ENCODE assay signal across 8 cellular contexts in the genomic region with DNA sequence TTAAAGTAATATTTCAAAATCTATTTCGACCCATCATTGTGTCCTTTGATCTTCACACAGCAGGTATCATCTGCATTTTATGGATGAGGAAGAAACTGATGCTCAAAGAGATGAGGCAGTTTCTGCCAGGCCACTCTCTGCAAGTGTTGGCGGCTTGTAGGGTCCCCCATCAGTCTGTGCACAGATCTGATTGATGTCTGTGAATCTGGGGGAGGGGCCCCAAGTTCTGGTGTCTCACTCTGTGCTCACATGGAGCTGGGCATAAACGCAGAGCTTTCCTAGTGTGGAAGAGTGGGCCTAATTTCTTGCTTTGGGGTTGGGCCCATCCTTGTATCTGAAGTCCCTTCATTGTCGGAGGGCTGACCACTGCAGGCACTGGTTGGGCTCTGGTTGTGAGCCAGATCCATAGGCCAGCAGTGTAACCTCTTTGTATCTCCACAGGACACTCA. TPM values are rescaled to one million over a fixed set of nuclear protein-coding genes. Genes with fewer than 3 reads are reported as not detected.
DNase-seq lines count a peak whose midpoint lies in the region; ATAC-seq and TF ChIP-seq lines count a peak whose summit lies in the region.

No MANE protein-coding gene starts in this region.

- no peak overlapping the region for H2AFZ ChIP-seq in mesenchymal stem cell (ENCODE audit: low read depth, low read length)

- H3K27ac Mint-ChIP-seq in HFFc6 (peak overlapping the region; percentile 76), MCF 10A (ENCODE audit: low read depth, unreplicated experiment) (no peak overlapping the region)

- whole genome bisulfite sequencing in mesenchymal stem cell: 69% methylated on average over 3 of the region's 4 CpGs

- no peak overlapping the region for H2BK120ac ChIP-seq in mesenchymal stem cell (ENCODE audit: low read depth, low read length)

- H3K9me3 Mint-ChIP-seq in HFFc6: no peaks in the 10 kb centered on the region
- no peaks in the 10 kb centered on the region for H3K9me3 Mint-ChIP-seq in MCF 10A (ENCODE audit: unreplicated experiment)

- no peak overlapping the region for H3K4ac ChIP-seq in mesenchymal stem cell (ENCODE audit: low read depth in 1 of 2, low read length in 2 of 2)

- POLR2A ChIA-PET in AG04450 (lab: Yijun Ruan, JAX): interaction anchor here (2.7 kb wide), 1 partner anchor 11 kb away, joined by 12 read pairs; no protein-coding TSS in a partner anchor
- POLR2A ChIA-PET in MCF 10A (lab: Yijun Ruan, JAX): interaction anchor here (0.6 to 3.8 kb wide), 8 partner anchors 7 to 787 kb away, joined by 3 to 17 read pairs (median 4); partner anchors contain the start of gene DGCR6L

- no peak overlapping the region for H4K91ac ChIP-seq in mesenchymal stem cell (ENCODE audit: low read length)

- no peak overlapping the region for H2BK12ac ChIP-seq in mesenchymal stem cell (ENCODE audit: low read length in 2 of 2)

- no peak overlapping the region for H4K8ac ChIP-seq in mesenchymal stem cell (ENCODE audit: low read length)

- H3K14ac ChIP-seq in mesenchymal stem cell (ENCODE audit: low read length in 2 of 2): no peak overlapping the region

- no peak overlapping the region for H2BK15ac ChIP-seq in mesenchymal stem cell (ENCODE audit: low read depth, poor library complexity, severe bottlenecking)

- DNase-seq in AG04450 (ENCODE audit: low read depth, low spot score): no peak
- no peak for DNase-seq in HFFc6
- no peak for DNase-seq in MCF 10A (ENCODE audit: unreplicated experiment)
- DNase-seq in mesenchymal stem cell: no peak
- no peak for DNase-seq in central memory CD4-positive, alpha-beta T cell
- no peak for DNase-seq in NCI-H2081 (lab: John Stamatoyannopoulos, UW)

- peaks cover 27% of the 10 kb centered on the region for H3K4me1 ChIP-seq in mesenchymal stem cell (ENCODE audit: control insufficient read depth, insufficient read depth, low read depth, low read length)

- H3K23ac ChIP-seq in mesenchymal stem cell (ENCODE audit: low read length in 2 of 2): peak overlapping the region in 1 of 2 experiments; percentile 82

- no peak overlapping the region for H2AK5ac ChIP-seq in mesenchymal stem cell (ENCODE audit: low read length, severe bottlenecking)

- H3K27me3 Mint-ChIP-seq in HFFc6 (ENCODE audit: insufficient read depth) (peaks cover 7% of the 10 kb centered on the region), MCF 10A (ENCODE audit: insufficient read depth, unreplicated experiment) (no peaks in the 10 kb centered on the region)

- TSS peak; percentile 51 for BruUV-seq in MCF 10A (replicated peaks; lab: Mats Ljungman, UMichigan)

- H3K27ac ChIP-seq in AG04450 (ENCODE audit: low read depth, low read length) (no peak overlapping the region), mesenchymal stem cell (ENCODE audit: low read length, poor library complexity, severe bottlenecking) (peak overlapping the region; percentile 21)

- no peak for TF ChIP-seq CTCF in AG04450 (IDR thresholded peaks at IDR 0.05; ENCODE audit: low read depth, low read length)
- no peak for TF ChIP-seq CTCF in HFFc6 (IDR thresholded peaks at IDR 0.05)
- no peak for TF ChIP-seq CTCF in MCF 10A (IDR thresholded peaks at IDR 0.05; ENCODE audit: unreplicated experiment)

- H3K27me3 ChIP-seq in AG04450 (ENCODE audit: control insufficient read depth, insufficient read depth, low read length) (no peaks in the 10 kb centered on the region), mesenchymal stem cell (ENCODE audit: control insufficient read depth in 1 of 2, insufficient read depth in 1 of 2, low read length in 2 of 2) (no peaks in the 10 kb centered on the region)

- CTCF ChIA-PET in AG04450 (lab: Charles Lee): no interaction called here
- CTCF ChIA-PET in MCF 10A (lab: Yijun Ruan, JAX): no interaction called here

- H3K4me1 Mint-ChIP-seq in HFFc6 (ENCODE audit: low read depth) (peaks cover 17% of the 10 kb centered on the region), MCF 10A (ENCODE audit: insufficient read depth, unreplicated experiment) (peaks cover 9% of the 10 kb centered on the region)

- intact Hi-C loops in MCF 10A (cut with micrococcal nuclease): loop anchor here (10.0 kb wide), 1 partner anchor 144 kb away; no protein-coding TSS in a partner anchor

- no peak overlapping the region for H2BK5ac ChIP-seq in mesenchymal stem cell (ENCODE audit: low read depth, low read length, poor library complexity, severe bottlenecking)

- H3K36me3 ChIP-seq in mesenchymal stem cell (ENCODE audit: control insufficient read depth in 1 of 2, insufficient read depth in 2 of 2, low read depth in 1 of 2, low read length in 2 of 2): peaks cover 54 to 73% of the 10 kb centered on the region in 2 experiments

- H3K4me3 ChIP-seq in AG04450 (ENCODE audit: low read depth, low read length) (peak overlapping the region; percentile 82), mesenchymal stem cell (ENCODE audit: insufficient read depth in 1 of 2, low read depth in 1 of 2, low read length in 2 of 2) (peak overlapping the region in 1 of 2 experiments; percentile 96)

- H3K4me2 ChIP-seq in mesenchymal stem cell (ENCODE audit: low read length, poor library complexity, severe bottlenecking): peak overlapping the region; percentile 85

- no peak overlapping the region for H3K18ac ChIP-seq in mesenchymal stem cell (ENCODE audit: low read depth in 1 of 2, low read length in 2 of 2)

- H3K9me3 ChIP-seq in AG04450 (ENCODE audit: control insufficient read depth, insufficient read depth, low read length): no peaks in the 10 kb centered on the region; the same call in 1 of the 2 replicates
- H3K9me3 ChIP-seq in mesenchymal stem cell (ENCODE audit: control insufficient read depth, low read length): no peaks in the 10 kb centered on the region

- peak overlapping the region; percentile 90 for H3K9ac ChIP-seq in mesenchymal stem cell (ENCODE audit: low read length)

- peaks cover 19% of the 10 kb centered on the region for H3K36me3 Mint-ChIP-seq in HFFc6 (ENCODE audit: low read depth)
- H3K36me3 Mint-ChIP-seq in MCF 10A (ENCODE audit: insufficient read depth, unreplicated experiment): peaks cover 53% of the 10 kb centered on the region

- peaks cover 29% of the 10 kb centered on the region for H3K79me1 ChIP-seq in mesenchymal stem cell (replicated peaks; ENCODE audit: low read length, poor library complexity, severe bottlenecking)

- no peak for ATAC-seq in GM18520 (IDR thresholded peaks at IDR 0.05; ENCODE audit: unreplicated experiment)
- no peak for ATAC-seq in HG03565 (IDR thresholded peaks at IDR 0.05; ENCODE audit: unreplicated experiment)

- H3K4me3 Mint-ChIP-seq in HFFc6 (peak overlapping the region; percentile 95), MCF 10A (ENCODE audit: unreplicated experiment) (peak overlapping the region; percentile 85)

RNA-seq across cellular contexts. Expression of gene TRMT2A, which starts 1.6 kb away (rescaled TPM):
- polyA plus RNA-seq in AG04450 (2011; rRNA removed): 15.6 and 20.4 TPM in 2 replicates
- 28.4 and 36.5 TPM in 2 replicates for polyA minus RNA-seq in AG04450 (2011; rRNA and poly(A)+ RNA removed)
- 10 to 100 TPM; 31.1 to 44.9 (median 38.5) TPM for total RNA-seq in HFFc6 (2021; fragmentation: NEBNext Ultra II Directional; extraction: Animal tissue kit (Norgen Biotek cat#: 25700))
- 39.0 and 47.1 TPM in 2 replicates for total RNA-seq in MCF 10A (2022)
- polyA plus RNA-seq in mesenchymal stem cell (2013, experiment 1 of 2): 20.4 TPM
- 22.5 TPM for polyA plus RNA-seq in mesenchymal stem cell (2013, experiment 2 of 2)

RNA-seq across cellular contexts. Expression of gene RANBP1, which starts 2.7 kb away (rescaled TPM):
- polyA plus RNA-seq in AG04450 (2011; rRNA removed): 154 and 174 TPM in 2 replicates
- 102 and 126 TPM in 2 replicates for polyA minus RNA-seq in AG04450 (2011; rRNA and poly(A)+ RNA removed)
- total RNA-seq in HFFc6 (2021; fragmentation: NEBNext Ultra II Directional; extraction: Animal tissue kit (Norgen Biotek cat#: 25700)): 100 to 1,000 TPM; 177 to 231 (median 226) TPM
- total RNA-seq in MCF 10A (2022): 126 and 195 TPM in 2 replicates
- polyA plus RNA-seq in mesenchymal stem cell (2013, experiment 1 of 2): 126 TPM
- 125 TPM for polyA plus RNA-seq in mesenchymal stem cell (2013, experiment 2 of 2)

RNA-seq across cellular contexts. Expression of gene ZDHHC8, which starts 13.0 kb away (rescaled TPM):
- polyA plus RNA-seq in AG04450 (2011; rRNA removed): 13.5 and 21.9 TPM in 2 replicates
- 12.4 and 15.7 TPM in 2 replicates for polyA minus RNA-seq in AG04450 (2011; rRNA and poly(A)+ RNA removed)
- total RNA-seq in HFFc6 (2021; fragmentation: NEBNext Ultra II Directional; extraction: Animal tissue kit (Norgen Biotek cat#: 25700)): 100 to 1,000 TPM in 3 of 6 experiments, 10 to 100 TPM in 3; 91.8 to 119 (median 99.1) TPM
- 43.6 and 44.8 TPM in 2 replicates for total RNA-seq in MCF 10A (2022)
- polyA plus RNA-seq in mesenchymal stem cell (2013, experiment 1 of 2): 53.0 TPM
- 50.1 TPM for polyA plus RNA-seq in mesenchymal stem cell (2013, experiment 2 of 2)

RNA-seq across cellular contexts. Expression of gene CCDC188, which starts 32.3 kb away (rescaled TPM):
- not detected in 2 replicates for polyA plus RNA-seq in AG04450 (2011; rRNA removed)
- polyA minus RNA-seq in AG04450 (2011; rRNA and poly(A)+ RNA removed): not detected in 2 replicates
- 1 to 10 TPM in 4 of 6 experiments, under 1 TPM in 1, not detected in 1; 0.54 to 3.9 (median 2.8) TPM for total RNA-seq in HFFc6 (2021; fragmentation: NEBNext Ultra II Directional; extraction: Animal tissue kit (Norgen Biotek cat#: 25700))
- total RNA-seq in MCF 10A (2022): 0.70 and 0.93 TPM in 2 replicates
- polyA plus RNA-seq in mesenchymal stem cell (2013, experiment 1 of 2): not detected
- polyA plus RNA-seq in mesenchymal stem cell (2013, experiment 2 of 2): not detected

RNA-seq across cellular contexts. Expression of gene DGCR8, which starts 38.6 kb away (rescaled TPM):
- polyA plus RNA-seq in AG04450 (2011; rRNA removed): 22.0 and 22.8 TPM in 2 replicates
- 31.4 and 34.2 TPM in 2 replicates for polyA minus RNA-seq in AG04450 (2011; rRNA and poly(A)+ RNA removed)
- 10 to 100 TPM; 19.8 to 24.5 (median 22.0) TPM for total RNA-seq in HFFc6 (2021; fragmentation: NEBNext Ultra II Directional; extraction: Animal tissue kit (Norgen Biotek cat#: 25700))
- total RNA-seq in MCF 10A (2022): 40.8 and 49.1 TPM in 2 replicates
- polyA plus RNA-seq in mesenchymal stem cell (2013, experiment 1 of 2): 11.9 TPM
- polyA plus RNA-seq in mesenchymal stem cell (2013, experiment 2 of 2): 11.1 TPM
